27 cellular contexts compared by ENCODE assay signal in the genomic region with DNA sequence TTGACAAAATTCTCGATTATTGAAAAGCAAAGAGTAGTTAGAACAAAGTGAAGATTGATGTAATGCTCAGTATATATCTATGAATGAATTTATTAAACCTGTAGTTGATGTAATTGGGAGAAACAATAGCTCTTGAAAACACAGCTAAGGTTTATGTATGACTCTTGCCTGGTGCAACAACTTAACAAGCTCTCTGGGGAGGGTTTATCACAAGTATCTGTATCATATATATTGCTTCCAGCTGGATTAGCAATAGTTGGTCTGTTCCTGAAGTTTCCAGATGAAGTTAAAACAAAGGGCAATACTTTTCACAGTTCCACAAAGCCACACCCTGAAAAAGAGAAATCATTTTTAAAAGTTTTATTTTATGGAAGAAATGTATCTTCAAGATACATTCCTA.
"Had no signal": no experiment of that assay in that cellular context is flagged by ENCODE, and none has a peak within 500 bp of the region (broad histone marks: within the 10 kb centered on the region; RNA-seq: fewer than 3 reads in every experiment).

No MANE protein-coding gene starts in this region.

- ATAC-seq: activated CD4-positive, alpha-beta T cell treated with anti-CD3 and anti-CD28 coated beads for 36 hours; activated CD8-positive, alpha-beta memory T cell treated with anti-CD3 and anti-CD28 coated beads, Interleukin-2, amount 10 ng/mL, durations not matched to agents 7 days and 5 days; activated CD8-positive, alpha-beta T cell treated with anti-CD3 and anti-CD28 coated beads, Interleukin-2, amount 10 ng/mL, durations not matched to agents 7 days and 5 days; activated naive CD8-positive, alpha-beta T cell treated with anti-CD3 and anti-CD28 coated beads, Interleukin-2, amount 50 U/mL, for 24 hours; effector memory CD8-positive, alpha-beta T cell; foreskin keratinocyte; gastrocnemius medialis; heart left ventricle had no signal

- H3K4me3 ChIP-seq: coronary artery, esophagus muscularis mucosa, gastrocnemius medialis, heart left ventricle had no signal

- DNase-seq: activated CD4-positive, alpha-beta memory T cell treated with anti-CD3 and anti-CD28 coated beads for 36 hours; activated CD4-positive, alpha-beta T cell treated with anti-CD3 and anti-CD28 coated beads for 36 hours; activated CD4-positive, alpha-beta T cell treated with anti-CD3 and anti-CD28 coated beads, Interleukin-2, amount 10 ng/mL, durations not matched to agents 24 days and 14 days; activated CD4-positive, CD25-positive, alpha-beta regulatory T cell; activated CD4-positive, CD25-positive, alpha-beta regulatory T cell treated with anti-CD3 and anti-CD28 coated beads, Interleukin-2, amount 50 U/mL, for 72 hours; activated CD8-positive, alpha-beta memory T cell treated with anti-CD3 and anti-CD28 coated beads, Interleukin-2, amount 10 ng/mL, durations not matched to agents 7 days and 5 days; activated CD8-positive, alpha-beta memory T cell treated with anti-CD3 and anti-CD28 coated beads, Interleukin-2, amount 50 U/mL, for 4 hours; activated CD8-positive, alpha-beta T cell treated with anti-CD3 and anti-CD28 coated beads, Interleukin-2, amount 10 ng/mL, durations not matched to agents 7 days and 5 days; activated effector memory CD4-positive, alpha-beta T cell treated with anti-CD3 and anti-CD28 coated beads, Interleukin-2, amount 50 U/mL, for 16 hours; activated naive CD4-positive, alpha-beta T cell treated with anti-CD3 and anti-CD28 coated beads for 36 hours; activated naive CD8-positive, alpha-beta T cell treated with anti-CD3 and anti-CD28 coated beads for 36 hours; activated naive CD8-positive, alpha-beta T cell treated with anti-CD3 and anti-CD28 coated beads, Interleukin-2, amount 50 U/mL, for 24 hours; activated T-cell treated with anti-CD3 and anti-CD28 coated beads, Interleukin-2, amount 50 U/mL, for 1 hour; activated T-cell treated with anti-CD3 and anti-CD28 coated beads, Interleukin-2, amount 50 U/mL, for 48 hours; anterior cingulate cortex; brain microvascular endothelial cell; dermis blood vessel endothelial cell; effector CD4-positive, alpha-beta T cell; effector memory CD8-positive, alpha-beta T cell; erythroblast; foreskin keratinocyte; gastrocnemius medialis; glutamatergic neuron; heart left ventricle; T-helper 2 cell had no signal
